ENCODE assay signal across 2 cellular contexts in the genomic region with DNA sequence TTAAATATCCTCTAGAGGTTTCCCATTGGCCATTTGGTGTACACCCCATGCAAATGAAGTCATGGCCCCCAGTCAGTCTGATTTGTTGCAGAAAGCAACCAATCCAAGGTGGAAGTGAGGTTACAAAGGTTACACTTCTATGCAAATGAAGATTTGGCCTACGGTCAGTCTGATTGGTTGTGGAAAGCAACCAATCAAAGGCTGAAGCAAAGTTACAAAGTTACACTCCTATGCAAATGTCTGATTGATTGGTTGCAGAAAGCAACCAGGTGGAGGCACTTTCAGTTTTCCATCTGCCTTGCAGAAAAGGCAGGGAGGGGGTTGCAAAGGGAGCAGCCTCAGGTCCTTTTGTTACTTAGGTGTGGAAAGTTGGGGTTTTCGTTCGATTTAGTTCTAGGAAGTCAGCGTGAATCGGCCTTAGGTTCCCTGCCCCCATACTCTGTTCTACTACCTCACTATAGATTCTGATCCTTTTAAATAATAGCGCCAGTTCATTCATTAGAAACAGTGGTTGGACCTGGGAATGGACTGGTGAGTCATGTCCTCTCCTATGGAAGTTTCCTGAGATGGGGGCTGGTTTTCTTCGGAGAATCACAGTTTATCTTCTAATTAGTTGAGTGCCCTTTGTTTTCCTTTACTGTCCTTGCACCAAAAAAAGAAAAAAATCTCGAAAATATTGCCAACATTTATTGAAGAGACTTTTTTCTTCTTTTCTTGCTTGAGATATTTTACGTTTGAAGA.
TF ChIP-seq lines count a peak whose summit lies in the region.

No MANE protein-coding gene starts in this region.

TF ChIP-seq in HCT116, 20 proteins besides CTCF, POLR2A, EP300 and RAD21 (continued from another document):
- TF ChIP-seq, protein P1, sequence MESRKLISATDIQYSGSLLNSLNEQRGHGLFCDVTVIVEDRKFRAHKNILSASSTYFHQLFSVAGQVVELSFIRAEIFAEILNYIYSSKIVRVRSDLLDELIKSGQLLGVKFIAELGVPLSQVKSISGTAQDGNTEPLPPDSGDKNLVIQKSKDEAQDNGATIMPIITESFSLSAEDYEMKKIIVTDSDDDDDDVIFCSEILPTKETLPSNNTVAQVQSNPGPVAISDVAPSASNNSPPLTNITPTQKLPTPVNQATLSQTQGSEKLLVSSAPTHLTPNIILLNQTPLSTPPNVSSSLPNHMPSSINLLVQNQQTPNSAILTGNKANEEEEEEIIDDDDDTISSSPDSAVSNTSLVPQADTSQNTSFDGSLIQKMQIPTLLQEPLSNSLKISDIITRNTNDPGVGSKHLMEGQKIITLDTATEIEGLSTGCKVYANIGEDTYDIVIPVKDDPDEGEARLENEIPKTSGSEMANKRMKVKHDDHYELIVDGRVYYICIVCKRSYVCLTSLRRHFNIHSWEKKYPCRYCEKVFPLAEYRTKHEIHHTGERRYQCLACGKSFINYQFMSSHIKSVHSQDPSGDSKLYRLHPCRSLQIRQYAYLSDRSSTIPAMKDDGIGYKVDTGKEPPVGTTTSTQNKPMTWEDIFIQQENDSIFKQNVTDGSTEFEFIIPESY (IDR thresholded peaks at IDR 0.05; ENCODE audit: extremely low read depth, insufficient replicate concordance, low read length): no peak
- no peak for TF ChIP-seq SIN3A (IDR thresholded peaks at IDR 0.05; ENCODE audit: low read depth)
- TF ChIP-seq EZH2phosphoT487 (IDR thresholded peaks at IDR 0.05; ENCODE audit: borderline replicate concordance): no peak
- TF ChIP-seq ELF1 (IDR thresholded peaks at IDR 0.05; ENCODE audit: borderline replicate concordance, low read depth): no peak
- no peak for TF ChIP-seq CBX3 (IDR thresholded peaks at IDR 0.05; ENCODE audit: low read depth)
- TF ChIP-seq TCF7L2 (IDR thresholded peaks at IDR 0.05; ENCODE audit: borderline replicate concordance, extremely low read depth, insufficient read depth, insufficient read length): no peak
- TF ChIP-seq SP1 (IDR thresholded peaks at IDR 0.05; ENCODE audit: low read depth): no peak
- no peak for TF ChIP-seq POLR2AphosphoS5 (IDR thresholded peaks at IDR 0.05; ENCODE audit: low read depth, low read length)
- TF ChIP-seq, protein P2, sequence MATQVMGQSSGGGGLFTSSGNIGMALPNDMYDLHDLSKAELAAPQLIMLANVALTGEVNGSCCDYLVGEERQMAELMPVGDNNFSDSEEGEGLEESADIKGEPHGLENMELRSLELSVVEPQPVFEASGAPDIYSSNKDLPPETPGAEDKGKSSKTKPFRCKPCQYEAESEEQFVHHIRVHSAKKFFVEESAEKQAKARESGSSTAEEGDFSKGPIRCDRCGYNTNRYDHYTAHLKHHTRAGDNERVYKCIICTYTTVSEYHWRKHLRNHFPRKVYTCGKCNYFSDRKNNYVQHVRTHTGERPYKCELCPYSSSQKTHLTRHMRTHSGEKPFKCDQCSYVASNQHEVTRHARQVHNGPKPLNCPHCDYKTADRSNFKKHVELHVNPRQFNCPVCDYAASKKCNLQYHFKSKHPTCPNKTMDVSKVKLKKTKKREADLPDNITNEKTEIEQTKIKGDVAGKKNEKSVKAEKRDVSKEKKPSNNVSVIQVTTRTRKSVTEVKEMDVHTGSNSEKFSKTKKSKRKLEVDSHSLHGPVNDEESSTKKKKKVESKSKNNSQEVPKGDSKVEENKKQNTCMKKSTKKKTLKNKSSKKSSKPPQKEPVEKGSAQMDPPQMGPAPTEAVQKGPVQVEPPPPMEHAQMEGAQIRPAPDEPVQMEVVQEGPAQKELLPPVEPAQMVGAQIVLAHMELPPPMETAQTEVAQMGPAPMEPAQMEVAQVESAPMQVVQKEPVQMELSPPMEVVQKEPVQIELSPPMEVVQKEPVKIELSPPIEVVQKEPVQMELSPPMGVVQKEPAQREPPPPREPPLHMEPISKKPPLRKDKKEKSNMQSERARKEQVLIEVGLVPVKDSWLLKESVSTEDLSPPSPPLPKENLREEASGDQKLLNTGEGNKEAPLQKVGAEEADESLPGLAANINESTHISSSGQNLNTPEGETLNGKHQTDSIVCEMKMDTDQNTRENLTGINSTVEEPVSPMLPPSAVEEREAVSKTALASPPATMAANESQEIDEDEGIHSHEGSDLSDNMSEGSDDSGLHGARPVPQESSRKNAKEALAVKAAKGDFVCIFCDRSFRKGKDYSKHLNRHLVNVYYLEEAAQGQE (IDR thresholded peaks at IDR 0.05; ENCODE audit: low read depth): no peak
- TF ChIP-seq SRF (IDR thresholded peaks at IDR 0.05; ENCODE audit: low read depth): no peak
- TF ChIP-seq, protein P3, sequence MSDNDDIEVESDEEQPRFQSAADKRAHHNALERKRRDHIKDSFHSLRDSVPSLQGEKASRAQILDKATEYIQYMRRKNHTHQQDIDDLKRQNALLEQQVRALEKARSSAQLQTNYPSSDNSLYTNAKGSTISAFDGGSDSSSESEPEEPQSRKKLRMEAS (IDR thresholded peaks at IDR 0.05): no peak
- TF ChIP-seq ZFX (IDR thresholded peaks at IDR 0.05): no peak
- TF ChIP-seq ZNF274 (IDR thresholded peaks at IDR 0.05; ENCODE audit: low read depth, low read length): no peak
- no peak for TF ChIP-seq EGR1 (IDR thresholded peaks at IDR 0.05; ENCODE audit: low read depth)
- no peak for TF ChIP-seq JUND (IDR thresholded peaks at IDR 0.05)
- TF ChIP-seq EZH2 (IDR thresholded peaks at IDR 0.05): no peak
- no peak for TF ChIP-seq CEBPB (IDR thresholded peaks at IDR 0.05; ENCODE audit: low read depth)
- TF ChIP-seq YY1 (IDR thresholded peaks at IDR 0.05; ENCODE audit: extremely low read depth, insufficient replicate concordance, low read depth, low read length): no peak

TF ChIP-seq in WTC11, 78 proteins besides CTCF, POLR2A, EP300 and RAD21:
- TF ChIP-seq, protein P4, sequence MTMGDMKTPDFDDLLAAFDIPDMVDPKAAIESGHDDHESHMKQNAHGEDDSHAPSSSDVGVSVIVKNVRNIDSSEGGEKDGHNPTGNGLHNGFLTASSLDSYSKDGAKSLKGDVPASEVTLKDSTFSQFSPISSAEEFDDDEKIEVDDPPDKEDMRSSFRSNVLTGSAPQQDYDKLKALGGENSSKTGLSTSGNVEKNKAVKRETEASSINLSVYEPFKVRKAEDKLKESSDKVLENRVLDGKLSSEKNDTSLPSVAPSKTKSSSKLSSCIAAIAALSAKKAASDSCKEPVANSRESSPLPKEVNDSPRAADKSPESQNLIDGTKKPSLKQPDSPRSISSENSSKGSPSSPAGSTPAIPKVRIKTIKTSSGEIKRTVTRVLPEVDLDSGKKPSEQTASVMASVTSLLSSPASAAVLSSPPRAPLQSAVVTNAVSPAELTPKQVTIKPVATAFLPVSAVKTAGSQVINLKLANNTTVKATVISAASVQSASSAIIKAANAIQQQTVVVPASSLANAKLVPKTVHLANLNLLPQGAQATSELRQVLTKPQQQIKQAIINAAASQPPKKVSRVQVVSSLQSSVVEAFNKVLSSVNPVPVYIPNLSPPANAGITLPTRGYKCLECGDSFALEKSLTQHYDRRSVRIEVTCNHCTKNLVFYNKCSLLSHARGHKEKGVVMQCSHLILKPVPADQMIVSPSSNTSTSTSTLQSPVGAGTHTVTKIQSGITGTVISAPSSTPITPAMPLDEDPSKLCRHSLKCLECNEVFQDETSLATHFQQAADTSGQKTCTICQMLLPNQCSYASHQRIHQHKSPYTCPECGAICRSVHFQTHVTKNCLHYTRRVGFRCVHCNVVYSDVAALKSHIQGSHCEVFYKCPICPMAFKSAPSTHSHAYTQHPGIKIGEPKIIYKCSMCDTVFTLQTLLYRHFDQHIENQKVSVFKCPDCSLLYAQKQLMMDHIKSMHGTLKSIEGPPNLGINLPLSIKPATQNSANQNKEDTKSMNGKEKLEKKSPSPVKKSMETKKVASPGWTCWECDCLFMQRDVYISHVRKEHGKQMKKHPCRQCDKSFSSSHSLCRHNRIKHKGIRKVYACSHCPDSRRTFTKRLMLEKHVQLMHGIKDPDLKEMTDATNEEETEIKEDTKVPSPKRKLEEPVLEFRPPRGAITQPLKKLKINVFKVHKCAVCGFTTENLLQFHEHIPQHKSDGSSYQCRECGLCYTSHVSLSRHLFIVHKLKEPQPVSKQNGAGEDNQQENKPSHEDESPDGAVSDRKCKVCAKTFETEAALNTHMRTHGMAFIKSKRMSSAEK (CRISPR knock-in tag; IDR thresholded peaks at IDR 0.05; ENCODE audit: borderline replicate concordance): no peak
- peak; percentile 64 for TF ChIP-seq NFYB (CRISPR knock-in tag; conservative IDR thresholded peaks at IDR 0.05; ENCODE audit: low read depth)
- TF ChIP-seq RORB (CRISPR knock-in tag; IDR thresholded peaks at IDR 0.05): no peak
- no peak for TF ChIP-seq ZNF263 (CRISPR knock-in tag; IDR thresholded peaks at IDR 0.05; ENCODE audit: low read depth)
